ENCODE assay signal across 15 cellular contexts in genomic region chr1:153953859-153954365, GRCh38. TPM values are rescaled to one million over a fixed set of nuclear protein-coding genes. Genes with fewer than 3 reads are reported as not detected.
DNase-seq lines count a peak whose midpoint lies in the region; TF ChIP-seq lines count a peak whose summit lies in the region.
"Had no signal": no experiment of that assay in that cellular context is flagged by ENCODE, and none has a peak within 500 bp of the region (broad histone marks: within the 10 kb centered on the region; RNA-seq: fewer than 3 reads in every experiment).

No MANE protein-coding gene starts in this region.

- peak overlapping the region; percentile 85 for H3K27ac Mint-ChIP-seq in activated T-cell treated with anti-CD3 and anti-CD28 coated beads, Interleukin-2, amount 50 U/mL, for 24 hours
- peak overlapping the region; percentile 47 for H3K27ac Mint-ChIP-seq in activated CD4-positive, alpha-beta memory T cell treated with anti-CD3 and anti-CD28 coated beads for 36 hours
- peak overlapping the region; percentile 30 for H3K27ac Mint-ChIP-seq in glutamatergic neuron (ENCODE audit: unreplicated experiment)

- no peak overlapping the region for H3K18ac ChIP-seq in trophoblast cell (ENCODE audit: low read length)

- H4K91ac ChIP-seq in trophoblast cell (ENCODE audit: low read depth, low read length): no peak overlapping the region

- H3K23ac ChIP-seq in trophoblast cell (ENCODE audit: low read length): peak overlapping the region; percentile 27

- no peak for DNase-seq in activated T-cell treated with anti-CD3 and anti-CD28 coated beads, Interleukin-2, amount 50 U/mL, for 24 hours
- DNase-seq in activated T-cell treated with anti-CD3 and anti-CD28 coated beads, Interleukin-2, amount 50 U/mL, for 1 hour: no peak
- DNase-seq in activated CD4-positive, alpha-beta memory T cell treated with anti-CD3 and anti-CD28 coated beads for 36 hours: no peak
- no peak for DNase-seq in glutamatergic neuron
- DNase-seq in trophoblast cell: no peak
- DNase-seq in cerebellar cortex (ENCODE audit: low spot score): no peak
- DNase-seq in retina: no peak
- DNase-seq in LoVo (ENCODE audit: low spot score): no peak
- DNase-seq: activated CD4-positive, CD25-positive, alpha-beta regulatory T cell treated with anti-CD3 and anti-CD28 coated beads, Interleukin-2, amount 50 U/mL, for 72 hours; body of pancreas; dorsolateral prefrontal cortex; KG1; NCI-H345; spleen; stimulated activated naive CD4-positive, alpha-beta T cell treated with Interleukin-2 at 50 U/mL for 16 hours had no signal

- no peak overlapping the region for H2AFZ ChIP-seq in trophoblast cell (ENCODE audit: insufficient read depth, low read length, poor library complexity)

- H3K27ac ChIP-seq in trophoblast cell (ENCODE audit: low read depth, low read length): no peak overlapping the region
- H3K27ac ChIP-seq: body of pancreas had no signal

- no CpG with 5 or more reads among the region's 4 CpGs for WGBS in trophoblast cell (ENCODE audit: extremely low coverage, insufficient coverage, insufficient read length)

- intact Hi-C loops in activated CD4-positive, alpha-beta memory T cell treated with anti-CD3 and anti-CD28 coated beads for 36 hours (cut with micrococcal nuclease): no loop called here

- H3K9me3 ChIP-seq in trophoblast cell (ENCODE audit: insufficient read depth, low read depth, low read length): no peaks in the 10 kb centered on the region
- H3K9me3 ChIP-seq: body of pancreas, spleen had no signal

- peaks cover 19% of the 10 kb centered on the region for H3K79me2 ChIP-seq in trophoblast cell (ENCODE audit: control insufficient read depth, insufficient read depth, low read length, poor library complexity)

- peaks cover 6 to 9% of the 10 kb centered on the region in 2 experiments for H3K4me1 ChIP-seq in trophoblast cell (ENCODE audit: control insufficient read depth in 1 of 2, insufficient read depth in 2 of 2, low read length in 2 of 2)

- TF ChIP-seq CTCF in glutamatergic neuron (IDR thresholded peaks at IDR 0.05; ENCODE audit: partially characterized antibody, unreplicated experiment): no peak

- no peak overlapping the region for H4K8ac ChIP-seq in trophoblast cell (ENCODE audit: low read depth, low read length)

- POLR2A ChIA-PET in activated CD4-positive, alpha-beta memory T cell treated with anti-CD3 and anti-CD28 coated beads for 36 hours (lab: Charles Lee): interaction anchor here (0.9 kb wide), 1 partner anchor 24 kb away, joined by 3 read pairs; the partner anchor contains the start of gene JTB

- no peak overlapping the region for H3K14ac ChIP-seq in trophoblast cell (ENCODE audit: low read length)

- CTCF ChIA-PET in activated CD4-positive, alpha-beta memory T cell treated with anti-CD3 and anti-CD28 coated beads for 36 hours (lab: Charles Lee): interaction anchor here (1.1 to 1.6 kb wide), 2 partner anchors 8 to 33 kb away, joined by 4 to 5 read pairs; partner anchors contain the start of gene DENND4B

- H4K12ac ChIP-seq in trophoblast cell (ENCODE audit: low read depth, low read length): no peak overlapping the region

- H3K79me1 ChIP-seq in trophoblast cell (ENCODE audit: low read length): peaks cover 7% of the 10 kb centered on the region

- no peaks in the 10 kb centered on the region for H3K27me3 Mint-ChIP-seq in activated T-cell treated with anti-CD3 and anti-CD28 coated beads, Interleukin-2, amount 50 U/mL, for 24 hours
- H3K27me3 Mint-ChIP-seq in activated CD4-positive, alpha-beta memory T cell treated with anti-CD3 and anti-CD28 coated beads for 36 hours: no peaks in the 10 kb centered on the region
- H3K27me3 Mint-ChIP-seq in glutamatergic neuron (ENCODE audit: unreplicated experiment): peaks cover 10% of the 10 kb centered on the region

- no peak overlapping the region for H2BK5ac ChIP-seq in trophoblast cell (ENCODE audit: low read depth, low read length, poor library complexity)

- peak overlapping the region; percentile 29 for H3K9ac ChIP-seq in trophoblast cell (ENCODE audit: low read length)

- H3K4me3 Mint-ChIP-seq in activated T-cell treated with anti-CD3 and anti-CD28 coated beads, Interleukin-2, amount 50 U/mL, for 24 hours: no peak overlapping the region
- H3K4me3 Mint-ChIP-seq in activated CD4-positive, alpha-beta memory T cell treated with anti-CD3 and anti-CD28 coated beads for 36 hours: no peak overlapping the region
- no peak overlapping the region for H3K4me3 Mint-ChIP-seq in glutamatergic neuron (ENCODE audit: unreplicated experiment)

- H3K36me3 ChIP-seq in trophoblast cell (ENCODE audit: control insufficient read depth in 1 of 2, insufficient read depth in 2 of 2, low read length in 2 of 2): peaks cover 36 to 45% of the 10 kb centered on the region in 2 experiments

- no peak overlapping the region for H3K4me2 ChIP-seq in trophoblast cell (ENCODE audit: low read length)

- peaks cover 40% of the 10 kb centered on the region for H3K4me1 Mint-ChIP-seq in activated T-cell treated with anti-CD3 and anti-CD28 coated beads, Interleukin-2, amount 50 U/mL, for 24 hours (ENCODE audit: low read depth)
- H3K4me1 Mint-ChIP-seq in activated CD4-positive, alpha-beta memory T cell treated with anti-CD3 and anti-CD28 coated beads for 36 hours (ENCODE audit: low read depth): peaks cover 31% of the 10 kb centered on the region
- H3K4me1 Mint-ChIP-seq in glutamatergic neuron (ENCODE audit: low read depth, unreplicated experiment): peaks cover 21% of the 10 kb centered on the region

- peak overlapping the region; percentile 30 for H3K4ac ChIP-seq in trophoblast cell (ENCODE audit: low read depth, low read length)

- peaks cover 81% of the 10 kb centered on the region for H3K36me3 Mint-ChIP-seq in activated T-cell treated with anti-CD3 and anti-CD28 coated beads, Interleukin-2, amount 50 U/mL, for 24 hours (ENCODE audit: low read depth)
- H3K36me3 Mint-ChIP-seq in activated CD4-positive, alpha-beta memory T cell treated with anti-CD3 and anti-CD28 coated beads for 36 hours: peaks cover 40% of the 10 kb centered on the region
- H3K36me3 Mint-ChIP-seq in glutamatergic neuron (ENCODE audit: unreplicated experiment): no peaks in the 10 kb centered on the region

- no peak overlapping the region for H2BK12ac ChIP-seq in trophoblast cell (ENCODE audit: low read length)

- H2AK5ac ChIP-seq in trophoblast cell (ENCODE audit: low read length): no peak overlapping the region

- no peak overlapping the region for H2BK120ac ChIP-seq in trophoblast cell (ENCODE audit: insufficient read depth, low read length, poor library complexity)

- no peaks in the 10 kb centered on the region for H3K9me3 Mint-ChIP-seq in activated T-cell treated with anti-CD3 and anti-CD28 coated beads, Interleukin-2, amount 50 U/mL, for 24 hours
- no peaks in the 10 kb centered on the region for H3K9me3 Mint-ChIP-seq in activated CD4-positive, alpha-beta memory T cell treated with anti-CD3 and anti-CD28 coated beads for 36 hours
- H3K9me3 Mint-ChIP-seq in glutamatergic neuron (ENCODE audit: unreplicated experiment): peaks cover 9% of the 10 kb centered on the region

- no peaks in the 10 kb centered on the region for H3K27me3 ChIP-seq in trophoblast cell (ENCODE audit: insufficient read depth, low read length)
- H3K27me3 ChIP-seq: body of pancreas, dorsolateral prefrontal cortex, spleen had no signal

- no peak overlapping the region for H3K4me3 ChIP-seq in trophoblast cell (ENCODE audit: low read depth, low read length)
- H3K4me3 ChIP-seq: body of pancreas, dorsolateral prefrontal cortex, spleen had no signal

RNA-seq across cellular contexts. Expression of gene CRTC2, which starts 4.5 kb away (rescaled TPM):
- total RNA-seq in activated CD4-positive, alpha-beta memory T cell treated with anti-CD3 and anti-CD28 coated beads for 36 hours: 10 to 100 TPM; 60.8 to 78.0 TPM
- total RNA-seq in glutamatergic neuron (ENCODE audit: unreplicated experiment): 47.3 TPM
- 37.4 and 41.0 TPM in 2 replicates for polyA plus RNA-seq in trophoblast cell (2013)

RNA-seq across cellular contexts. Expression of gene DENND4B, which starts 7.4 kb away (rescaled TPM):
- total RNA-seq in activated CD4-positive, alpha-beta memory T cell treated with anti-CD3 and anti-CD28 coated beads for 36 hours: 100 to 1,000 TPM in 1 of 2 experiments, 10 to 100 TPM in 1; 98.1 to 108 TPM
- total RNA-seq in glutamatergic neuron (ENCODE audit: unreplicated experiment): 72.9 TPM
- 20.7 and 22.0 TPM in 2 replicates for polyA plus RNA-seq in trophoblast cell (2013)

RNA-seq across cellular contexts. Expression of gene SLC39A1, which starts 9.4 kb away (rescaled TPM):
- total RNA-seq in activated CD4-positive, alpha-beta memory T cell treated with anti-CD3 and anti-CD28 coated beads for 36 hours: 10 to 100 TPM; 67.0 to 68.7 TPM
- 28.1 TPM for total RNA-seq in glutamatergic neuron (ENCODE audit: unreplicated experiment)
- polyA plus RNA-seq in trophoblast cell (2013): 118 and 119 TPM in 2 replicates

RNA-seq across cellular contexts. Expression of gene CREB3L4, which starts 13.8 kb away (rescaled TPM):
- 1 to 10 TPM; 8.5 to 8.7 TPM for total RNA-seq in activated CD4-positive, alpha-beta memory T cell treated with anti-CD3 and anti-CD28 coated beads for 36 hours
- 14.3 TPM for total RNA-seq in glutamatergic neuron (ENCODE audit: unreplicated experiment)
- polyA plus RNA-seq in trophoblast cell (2013): 7.7 and 8.0 TPM in 2 replicates

RNA-seq across cellular contexts. Expression of gene JTB, which starts 23.6 kb away (rescaled TPM):
- 100 to 1,000 TPM; 134 to 136 TPM for total RNA-seq in activated CD4-positive, alpha-beta memory T cell treated with anti-CD3 and anti-CD28 coated beads for 36 hours
- total RNA-seq in glutamatergic neuron (ENCODE audit: unreplicated experiment): 48.6 TPM
- 88.7 and 92.8 TPM in 2 replicates for polyA plus RNA-seq in trophoblast cell (2013)

Comparison
In these comparisons a context has a peak if more than half of its experiments do, and no peak if none do; other contexts are left out.
1. H3K27ac Mint-ChIP-seq: peak in every context shown above with its lines; median percentile 85 in activated T-cell treated with anti-CD3 and anti-CD28 coated beads, Interleukin-2, amount 50 U/mL, for 24 hours; 47 in activated CD4-positive, alpha-beta memory T cell treated with anti-CD3 and anti-CD28 coated beads for 36 hours; 30 in glutamatergic neuron.